ENCODE assay signal across 10 cellular contexts in the genomic region with DNA sequence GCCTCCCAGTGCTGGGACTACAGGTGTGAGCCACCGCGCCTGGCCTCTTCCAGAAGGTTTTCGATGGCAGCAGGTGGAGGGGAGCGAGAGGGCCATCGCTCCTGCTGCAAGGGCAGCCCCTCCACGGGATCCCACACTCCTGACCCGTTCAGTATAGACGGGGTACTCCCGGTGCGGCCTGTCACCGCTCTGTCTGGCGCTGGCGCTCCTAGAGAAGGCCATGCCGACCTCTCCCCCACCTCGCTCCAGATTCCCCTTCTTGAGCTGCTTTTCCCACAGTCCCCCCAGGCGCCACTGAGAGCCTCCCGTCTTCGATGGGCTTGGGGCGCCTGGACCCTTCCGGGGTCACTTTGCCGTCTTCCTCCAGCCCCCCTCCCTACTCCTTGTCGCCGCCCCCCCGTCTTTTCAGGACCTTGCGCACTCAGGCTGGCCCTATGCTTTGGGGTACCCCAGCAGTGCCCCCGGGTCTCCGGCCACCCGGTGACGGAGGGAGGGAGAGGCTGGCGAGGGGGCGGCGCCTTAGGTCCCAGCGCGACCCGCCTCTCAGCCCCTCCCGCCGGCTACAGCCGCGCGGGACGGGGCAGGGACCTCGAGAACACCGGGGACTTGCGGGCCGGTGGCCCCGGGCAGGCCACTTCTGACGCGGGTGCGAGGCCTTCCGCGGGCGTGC. TPM values are rescaled to one million over a fixed set of nuclear protein-coding genes. Genes with fewer than 3 reads are reported as not detected.
DNase-seq lines count a peak whose midpoint lies in the region; ATAC-seq and TF ChIP-seq lines count a peak whose summit lies in the region.
"Had no signal": no experiment of that assay in that cellular context is flagged by ENCODE, and none has a peak within 500 bp of the region (broad histone marks: within the 10 kb centered on the region; RNA-seq: fewer than 3 reads in every experiment).

No MANE protein-coding gene starts in this region.

- intact Hi-C loops in CD14-positive monocyte (cut with micrococcal nuclease), result no loop called here
- intact Hi-C loops in ascending aorta (cut with DNase I), result loop anchor here (5.0 kb wide), 2 partner anchors 119 to 259 kb away; a partner anchor contains a TSS
- intact Hi-C loops in prostate gland (cut with DNase I), result no loop called here
- intact Hi-C loops in PC-9 (cut with micrococcal nuclease; ENCODE audit: unreplicated experiment), result loop anchor here (5.0 kb wide), 1 partner anchor 264 kb away; a partner anchor contains a TSS

- CTCF ChIA-PET in PC-9 (lab: Charles Lee), result no interaction called here

- H3K4me1 Mint-ChIP-seq in CD14-positive monocyte, result peaks cover 33% of the 10 kb centered on the region

- ATAC-seq in GM18505 (IDR thresholded peaks at IDR 0.05; ENCODE audit: unreplicated experiment), result no peak
- ATAC-seq in HG03439 (IDR thresholded peaks at IDR 0.05; ENCODE audit: unreplicated experiment), result no peak

- H3F3A ChIP-seq in PC-9 (ENCODE audit: insufficient read depth, low read depth), result peaks cover 30% of the 10 kb centered on the region

- peak overlapping the region; percentile 72 for H2AFZ ChIP-seq in hepatocyte
- no peak overlapping the region for H2AFZ ChIP-seq in PC-9

- H3K27me3 ChIP-seq in ascending aorta (no peaks in the 10 kb centered on the region), hepatocyte (no peaks in the 10 kb centered on the region), prostate gland (replicated peaks; ENCODE audit: insufficient read depth) (no peaks in the 10 kb centered on the region), PC-9 (ENCODE audit: insufficient read depth, low read depth) (no peaks in the 10 kb centered on the region)
- H3K27me3 ChIP-seq: SJSA1 had no signal

- no TSS peak for BruUV-seq in PC-9 (replicated peaks; lab: Mats Ljungman, UMichigan)

- H3K4me3 ChIP-seq in ascending aorta (peak overlapping the region; percentile 58 to 68), hepatocyte (peak overlapping the region; percentile 42), prostate gland (peak overlapping the region; percentile 43 to 48), PC-9 (no peak overlapping the region)
- H3K4me3 ChIP-seq: SJSA1 had no signal

- peaks cover 4% of the 10 kb centered on the region for H4K20me1 ChIP-seq in hepatocyte (ENCODE audit: insufficient read depth, poor library complexity, severe bottlenecking)
- no peaks in the 10 kb centered on the region for H4K20me1 ChIP-seq in PC-9 (ENCODE audit: insufficient read depth)

- H3K4me2 ChIP-seq in hepatocyte (peak overlapping the region; percentile 96), PC-9 (no peak overlapping the region)

- TF ChIP-seq CTCF in CD14-positive monocyte (IDR thresholded peaks at IDR 0.05), result no peak
- no peak for TF ChIP-seq CTCF in ascending aorta (IDR thresholded peaks at IDR 0.05)
- no peak for TF ChIP-seq CTCF in hepatocyte (IDR thresholded peaks at IDR 0.05; ENCODE audit: poor library complexity)
- TF ChIP-seq CTCF in prostate gland (IDR thresholded peaks at IDR 0.05), result no peak
- TF ChIP-seq CTCF in PC-9 (conservative IDR thresholded peaks at IDR 0.05), result no peak

- TF ChIP-seq POLR2A in prostate gland (IDR thresholded peaks at IDR 0.05) (peak; percentile 65), GM18505 (IDR thresholded peaks at IDR 0.05; ENCODE audit: borderline replicate concordance, extremely low read depth, insufficient read depth, insufficient read length) (no peak)

- POLR2A ChIA-PET in PC-9 (lab: Charles Lee; ENCODE audit: unreplicated experiment), result no interaction called here

- H3K27ac ChIP-seq in ascending aorta, result peak overlapping the region; percentile 47 to 100
- H3K27ac ChIP-seq in hepatocyte, result peak overlapping the region; percentile 99
- peak overlapping the region; percentile 65 to 70 for H3K27ac ChIP-seq in prostate gland
- H3K27ac ChIP-seq in PC-9, result no peak overlapping the region
- H3K27ac ChIP-seq: SJSA1 had no signal

- H3K36me3 Mint-ChIP-seq in CD14-positive monocyte, result peaks cover 19 to 29% of the 10 kb centered on the region in 2 donors

- H3K9me2 ChIP-seq in hepatocyte (replicated peaks; ENCODE audit: insufficient read depth) (no peaks in the 10 kb centered on the region), PC-9 (ENCODE audit: insufficient read depth) (no peaks in the 10 kb centered on the region)

- peak overlapping the region; percentile 49 to 63 for H3K4me3 Mint-ChIP-seq in CD14-positive monocyte

- peaks cover 9 to 18% (median 16%) of the 10 kb centered on the region in 3 donors for H3K27me3 Mint-ChIP-seq in CD14-positive monocyte (ENCODE audit: low read depth in 3 of 3)

- H3K79me2 ChIP-seq in hepatocyte (peaks cover 16% of the 10 kb centered on the region), PC-9 (ENCODE audit: low read depth) (peaks cover 15% of the 10 kb centered on the region)

- H3K4me1 ChIP-seq in ascending aorta, result peaks cover 16 to 27% of the 10 kb centered on the region in 2 donors
- peaks cover 31% of the 10 kb centered on the region for H3K4me1 ChIP-seq in hepatocyte (ENCODE audit: insufficient read depth)
- peaks cover 13% of the 10 kb centered on the region for H3K4me1 ChIP-seq in prostate gland (replicated peaks)
- H3K4me1 ChIP-seq in PC-9 (replicated peaks; ENCODE audit: insufficient read depth), result peaks cover 27% of the 10 kb centered on the region

- WGBS in hepatocyte (ENCODE audit: low lambda C conversion rate, missing lambda C conversion rate), result 31% methylated on average over 40 of the region's 52 CpGs
- WGBS in prostate gland, result 24% methylated on average over 50 of the region's 52 CpGs

- H3K36me3 ChIP-seq in ascending aorta, result peaks cover 0 to 6% of the 10 kb centered on the region in 2 donors
- H3K36me3 ChIP-seq in hepatocyte (replicated peaks; ENCODE audit: insufficient read depth, low read depth), result no peaks in the 10 kb centered on the region
- H3K36me3 ChIP-seq in prostate gland, result no peaks in the 10 kb centered on the region
- H3K36me3 ChIP-seq in PC-9 (ENCODE audit: low read depth), result no peaks in the 10 kb centered on the region; the same call in 1 of the 2 replicates

- H3K9me3 ChIP-seq in ascending aorta, result no peaks in the 10 kb centered on the region
- H3K9me3 ChIP-seq in hepatocyte (ENCODE audit: low read depth), result no peaks in the 10 kb centered on the region
- H3K9me3 ChIP-seq in prostate gland, result no peaks in the 10 kb centered on the region
- H3K9me3 ChIP-seq in PC-9 (ENCODE audit: insufficient read depth, low read depth), result no peaks in the 10 kb centered on the region; the same call in 1 of the 2 replicates
- H3K9me3 ChIP-seq: SJSA1 had no signal

- no peak for DNase-seq in CD14-positive monocyte (ENCODE audit: low spot score)
- no peak for DNase-seq in ascending aorta (ENCODE audit: low spot score in 2 of 2)
- peak; percentile 65 for DNase-seq in hepatocyte (ENCODE audit: low spot score)
- DNase-seq in prostate gland (ENCODE audit: low spot score), result no peak
- no peak for DNase-seq in NCI-H1930 (lab: John Stamatoyannopoulos, UW)
- DNase-seq in PC-9, result no peak
- DNase-seq: effector CD8-positive, alpha-beta T cell had no signal

- H3K9me3 Mint-ChIP-seq in CD14-positive monocyte, result peaks cover 0 to 4% (median 0%) of the 10 kb centered on the region in 7 donors

- H3K27ac Mint-ChIP-seq in CD14-positive monocyte, result no peak overlapping the region

RNA-seq across cellular contexts. Expression of a gene that starts 4.2 kb away (rescaled TPM):
- polyA plus RNA-seq in CD14-positive monocyte (100 to 1,000 TPM; 275 to 312 TPM), hepatocyte (641 and 727 TPM in 2 replicates)
- total RNA-seq in ascending aorta (476 TPM), hepatocyte (372 and 402 TPM in 2 replicates), prostate gland (100 to 1,000 TPM; 377 to 527 TPM), PC-9 (2021) (715 and 961 TPM in 2 replicates)

RNA-seq across cellular contexts. Expression of a gene that starts 9.9 kb away (rescaled TPM):
- polyA plus RNA-seq in CD14-positive monocyte (10 to 100 TPM; 12.4 to 14.3 TPM), hepatocyte (233 and 243 TPM in 2 replicates)
- total RNA-seq in ascending aorta (207 TPM), hepatocyte (132 and 159 TPM in 2 replicates), prostate gland (100 to 1,000 TPM in 1 of 2 donors, 10 to 100 TPM in 1; 82.7 to 142 TPM), PC-9 (2021) (337 and 413 TPM in 2 replicates)

RNA-seq across cellular contexts. Expression of a gene that starts 22.8 kb away (rescaled TPM):
- under 1 TPM; 0.65 to 0.69 TPM for polyA plus RNA-seq in CD14-positive monocyte
- 91.7 TPM for total RNA-seq in ascending aorta
- 0.72 TPM in 1 of 2 replicates, not detected in the other for total RNA-seq in hepatocyte
- 3.7 and 6.5 TPM in 2 replicates for polyA plus RNA-seq in hepatocyte
- total RNA-seq in prostate gland, result 1 to 10 TPM; 7.8 to 8.2 TPM
- 9.7 and 14.4 TPM in 2 replicates for total RNA-seq in PC-9 (2021)

RNA-seq across cellular contexts. Expression of a gene that starts 42.1 kb away (rescaled TPM):
- polyA plus RNA-seq in CD14-positive monocyte (1 to 10 TPM; 1.2 to 1.4 TPM), hepatocyte (28.5 and 51.6 TPM in 2 replicates)
- total RNA-seq in ascending aorta (17.3 TPM), hepatocyte (11.2 and 21.2 TPM in 2 replicates), prostate gland (10 to 100 TPM; 30.0 to 55.2 TPM), PC-9 (2021) (39.9 and 54.0 TPM in 2 replicates)

Comparison
In these comparisons a context has a peak if more than half of its experiments do, and no peak if none do; other contexts are left out.
1. intact Hi-C loops: an anchor here in ascending aorta (5.0 kb wide) and PC-9 (5.0 kb wide); none called in CD14-positive monocyte and prostate gland.